Comparison of ENCODE assay signal across 18 cellular contexts in genomic region chr6:51494342-51494741, GRCh38.
DNase-seq lines count a peak whose midpoint lies in the region; ATAC-seq and TF ChIP-seq lines count a peak whose summit lies in the region.
"Had no signal": no experiment of that assay in that cellular context is flagged by ENCODE, and none has a peak within 500 bp of the region (broad histone marks: within the 10 kb centered on the region; RNA-seq: fewer than 3 reads in every experiment).

No MANE protein-coding gene starts in this region.

- no peaks in the 10 kb centered on the region for H3K36me3 Mint-ChIP-seq in type B pancreatic cell
- H3K36me3 Mint-ChIP-seq: activated naive CD4-positive, alpha-beta T cell treated with anti-CD3 and anti-CD28 coated beads, Interleukin-2, amount 50 U/mL, for 72 hours had no signal

- H3K27me3 ChIP-seq in SK-N-SH (ENCODE audit: insufficient read depth) (no peaks in the 10 kb centered on the region), foreskin keratinocyte (no peaks in the 10 kb centered on the region)

- peak; percentile 30; the same call in 1 of the 2 replicates for TF ChIP-seq CTCF in SK-N-SH (IDR thresholded peaks at IDR 0.05)
- TF ChIP-seq CTCF in foreskin keratinocyte (conservative IDR thresholded peaks at IDR 0.05), result peak; percentile 47
- TF ChIP-seq CTCF in type B pancreatic cell (conservative IDR thresholded peaks at IDR 0.05), result peak; percentile 70

- H3K9me3 Mint-ChIP-seq in type B pancreatic cell, result no peaks in the 10 kb centered on the region

- peaks cover 0 to 3% of the 10 kb centered on the region in 2 experiments; a peak in 1 of 4 replicates for H3K4me1 ChIP-seq in SK-N-SH (ENCODE audit: control insufficient read depth in 1 of 2, insufficient read depth in 2 of 2, low read depth in 1 of 2, low read length in 1 of 2)
- H3K4me1 ChIP-seq in foreskin keratinocyte, result no peaks in the 10 kb centered on the region

- TF ChIP-seq RAD21 in SK-N-SH (IDR thresholded peaks at IDR 0.05; ENCODE audit: low read length), result no peak

- no peak overlapping the region for H3K4me2 ChIP-seq in SK-N-SH

- WGBS in SK-N-SH (ENCODE audit: low lambda C conversion rate), result 55% methylated on average over 5 of the region's 5 CpGs

- no peaks in the 10 kb centered on the region for H3K9me2 ChIP-seq in SK-N-SH

- POLR2A ChIA-PET in SK-N-SH (lab: Yijun Ruan, JAX), result no interaction called here

- H3K79me2 ChIP-seq in SK-N-SH (ENCODE audit: insufficient read depth), result no peaks in the 10 kb centered on the region

- no peaks in the 10 kb centered on the region for H3K36me3 ChIP-seq in SK-N-SH (replicated peaks in 1 of 2; ENCODE audit: control insufficient read depth in 1 of 2, insufficient read depth in 2 of 2, low read length in 1 of 2)

- H3K27ac ChIP-seq in SK-N-SH (ENCODE audit: low read depth in 2 of 2, low read length in 1 of 2), result no peak overlapping the region
- no peak overlapping the region for H3K27ac ChIP-seq in foreskin keratinocyte
- H3K27ac ChIP-seq: coronary artery, SK-N-MC had no signal

- ATAC-seq in SK-N-SH treated with all-trans-retinoic acid at 6 μM for 48 hours, result no peak; the same call in 2 of the 3 replicates
- peak; percentile 91 for ATAC-seq in foreskin keratinocyte
- ATAC-seq in GM19463 (IDR thresholded peaks at IDR 0.05; ENCODE audit: unreplicated experiment), result no peak
- no peak for ATAC-seq in HG03159 (IDR thresholded peaks at IDR 0.05; ENCODE audit: unreplicated experiment)
- ATAC-seq: activated naive CD4-positive, alpha-beta T cell treated with anti-CD3 and anti-CD28 coated beads, Interleukin-2, amount 50 U/mL, for 72 hours; activated T-cell treated with anti-CD3 and anti-CD28 coated beads, Interleukin-2, amount 50 U/mL, for 72 hours; left cardiac atrium had no signal

- no peaks in the 10 kb centered on the region for H3K9me3 ChIP-seq in SK-N-SH

- no peak overlapping the region for H3K9ac ChIP-seq in SK-N-SH

- no peak overlapping the region for H3K4me3 Mint-ChIP-seq in type B pancreatic cell
- H3K4me3 Mint-ChIP-seq: activated T-cell treated with anti-CD3 and anti-CD28 coated beads, Interleukin-2, amount 50 U/mL, for 72 hours had no signal

- H3F3A ChIP-seq in SK-N-SH (replicated peaks; ENCODE audit: insufficient read depth), result no peaks in the 10 kb centered on the region

- peaks cover 24% of the 10 kb centered on the region for H3K4me1 Mint-ChIP-seq in type B pancreatic cell (ENCODE audit: unreplicated experiment)

- no peaks in the 10 kb centered on the region for H3K27me3 Mint-ChIP-seq in type B pancreatic cell

- peak overlapping the region; percentile 17 for H3K27ac Mint-ChIP-seq in type B pancreatic cell
- H3K27ac Mint-ChIP-seq: activated naive CD4-positive, alpha-beta T cell treated with anti-CD3 and anti-CD28 coated beads, Interleukin-2, amount 50 U/mL, for 72 hours; activated T-cell treated with anti-CD3 and anti-CD28 coated beads, Interleukin-2, amount 50 U/mL, for 72 hours had no signal

- TF ChIP-seq EP300 in SK-N-SH (IDR thresholded peaks at IDR 0.05; ENCODE audit: borderline replicate concordance in 1 of 2, low read depth in 1 of 2, low read length in 1 of 2), result no peak

- H3K4me3 ChIP-seq in SK-N-SH (ENCODE audit: low read depth in 2 of 2, low read length in 1 of 2), result no peak overlapping the region
- H3K4me3 ChIP-seq: coronary artery, SK-N-MC had no signal

- CTCF ChIA-PET in SK-N-SH (lab: Yijun Ruan, JAX), result interaction anchor here (0.7 to 1.9 kb wide), 8 partner anchors 9 to 225 kb away, joined by 3 to 6 read pairs (median 4); no protein-coding TSS in a partner anchor

- DNase-seq in SK-N-SH (no peak), SK-MEL-5 (ENCODE audit: low read depth, low spot score) (peak; percentile 55), foreskin keratinocyte (peak in 1 of 2 donors; percentile 22), type B pancreatic cell (ENCODE audit: extremely low spot score, unreplicated experiment) (no peak)
- DNase-seq in stimulated activated CD8-positive, alpha-beta memory T cell treated with anti-CD3 and anti-CD28 coated beads, Interleukin-4, amount 100 ng/mL, for 48 hours, result no peak
- DNase-seq: activated CD8-positive, alpha-beta memory T cell treated with anti-CD3 and anti-CD28 coated beads for 24 hours; activated T-cell treated with anti-CD3 and anti-CD28 coated beads, Interleukin-2, amount 50 U/mL, for 72 hours; foreskin fibroblast; left cardiac atrium; NCI-H1436; NCI-H2171; T-helper 9 cell had no signal

- H4K20me1 ChIP-seq in SK-N-SH (ENCODE audit: insufficient read depth), result no peaks in the 10 kb centered on the region

- no peak overlapping the region for H2AFZ ChIP-seq in SK-N-SH (ENCODE audit: low read depth)

- in situ Hi-C loops in SK-MEL-5 (cut with HindIII; ENCODE audit: low pct_unique_long_range_greater_than_20kb, low sequenced_read_pairs), result no loop called here

TF ChIP-seq in SK-N-SH, 30 proteins besides CTCF, POLR2A, EP300 and RAD21:
- no peak for TF ChIP-seq MAX (IDR thresholded peaks at IDR 0.05; ENCODE audit: low read depth)
- TF ChIP-seq FOSL2 (IDR thresholded peaks at IDR 0.05; ENCODE audit: borderline replicate concordance, low read depth), result no peak
- no peak for TF ChIP-seq RFX5 (IDR thresholded peaks at IDR 0.05; ENCODE audit: low read length)
- no peak for TF ChIP-seq GATA2 (CRISPR knock-in tag; IDR thresholded peaks at IDR 0.05)
- no peak for TF ChIP-seq FOXJ3 (CRISPR knock-in tag; IDR thresholded peaks at IDR 0.05)

TF ChIP-seq in SK-N-SH treated with all-trans-retinoic acid at 6 μM for 48 hours, 23 proteins besides CTCF, POLR2A, EP300 and RAD21:
- TF ChIP-seq GLIS3 (CRISPR knock-in tag; IDR thresholded peaks at IDR 0.05) (no peak), BACH2 (CRISPR knock-in tag; IDR thresholded peaks at IDR 0.05; ENCODE audit: borderline replicate concordance) (no peak), CSRNP3 (CRISPR knock-in tag; IDR thresholded peaks at IDR 0.05) (no peak), PPARA (CRISPR knock-in tag; IDR thresholded peaks at IDR 0.05; ENCODE audit: borderline replicate concordance) (no peak)
TF ChIP-seq in SK-N-SH treated with all-trans-retinoic acid at 6 μM for 48 hours: peak in this region for 0.
